ENCODE assay signal across 1 cellular context in the genomic region with DNA sequence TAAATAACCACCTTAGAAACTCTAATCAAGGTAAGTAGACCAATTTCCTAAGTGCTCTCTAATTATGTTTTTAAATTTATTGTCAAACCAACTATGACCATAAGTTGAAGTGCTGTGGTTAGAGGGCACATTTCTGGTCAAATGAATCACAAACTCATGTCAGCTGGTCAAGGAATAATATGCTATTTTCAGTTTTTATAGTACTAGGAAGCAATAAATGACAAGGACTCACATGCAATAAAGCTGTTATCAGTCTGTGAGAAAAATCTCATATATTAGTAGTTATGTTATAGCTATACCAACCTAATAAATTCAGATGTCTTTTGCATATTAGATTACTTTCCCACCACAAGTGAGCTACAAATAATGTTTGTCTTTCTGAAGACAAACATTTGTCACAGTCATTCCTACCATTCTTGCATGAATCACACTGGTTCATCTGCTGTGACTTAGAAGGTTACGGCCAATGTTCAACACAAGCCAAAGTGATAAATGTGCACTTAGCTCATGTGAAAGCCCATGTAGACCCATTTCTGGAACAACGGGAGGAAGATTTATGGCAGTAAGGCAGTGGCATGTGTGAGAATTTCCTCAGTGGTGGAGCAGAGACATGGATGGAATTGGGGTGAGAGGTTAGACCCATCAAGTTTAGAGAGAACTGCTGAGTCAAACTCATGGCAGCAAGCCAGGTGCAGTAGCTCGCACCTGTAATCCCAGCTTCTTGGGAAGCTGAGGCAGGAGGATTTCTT.
TF ChIP-seq lines count a peak whose summit lies in the region.

No MANE protein-coding gene starts in this region.

TF ChIP-seq in HEK293, 187 proteins besides CTCF, POLR2A, EP300 and RAD21 (continued from another document and continues in another):
- TF ChIP-seq ZNF398 (tag by site-specific recombination; IDR thresholded peaks at IDR 0.05) (0 out of 2 replicates have a peak, but pooled peaks have one; percentile 34), ZNF548 (tag by site-specific recombination; IDR thresholded peaks at IDR 0.05) (no peak), ZNF610 (tag by site-specific recombination; IDR thresholded peaks at IDR 0.05; ENCODE audit: borderline replicate concordance) (no peak), WT1 (tag by site-specific recombination; IDR thresholded peaks at IDR 0.05) (peak; percentile 95), ZNF10 (tag by site-specific recombination; IDR thresholded peaks at IDR 0.05) (peak; percentile 79), PRDM4 (tag by site-specific recombination; IDR thresholded peaks at IDR 0.05) (peak; percentile 88), ZBTB21 (tag by site-specific recombination; IDR thresholded peaks at IDR 0.05) (peak; percentile 29; the same call in 1 of the 2 replicates), KLF8 (tag by site-specific recombination; IDR thresholded peaks at IDR 0.05) (peak; percentile 94), HOXC10 (CRISPR knock-in tag; IDR thresholded peaks at IDR 0.05) (no peak), SP3 (tag by site-specific recombination; IDR thresholded peaks at IDR 0.05) (peak; percentile 41; the same call in 1 of the 2 replicates), ZNF266 (tag by site-specific recombination; IDR thresholded peaks at IDR 0.05; ENCODE audit: low read depth) (no peak), KLF1 (tag by site-specific recombination; IDR thresholded peaks at IDR 0.05) (0 out of 2 replicates have a peak, but pooled peaks have one; percentile 25), GFI1B (tag by site-specific recombination; IDR thresholded peaks at IDR 0.05) (peak; percentile 90), ZNF596 (tag by site-specific recombination; IDR thresholded peaks at IDR 0.05) (0 out of 2 replicates have a peak, but pooled peaks have one; percentile 26), ZSCAN23 (tag by site-specific recombination; IDR thresholded peaks at IDR 0.05) (peak; percentile 60; the same call in 1 of the 2 replicates), BCL11A (tag by site-specific recombination; IDR thresholded peaks at IDR 0.05; ENCODE audit: low read depth) (peak; percentile 75), ZNF146 (tag by site-specific recombination; IDR thresholded peaks at IDR 0.05) (peak; percentile 28; the same call in 1 of the 2 replicates), ZNF660 (tag by site-specific recombination; IDR thresholded peaks at IDR 0.05) (0 out of 2 replicates have a peak, but pooled peaks have one; percentile 51), ZFP3 (tag by site-specific recombination; IDR thresholded peaks at IDR 0.05; ENCODE audit: low read depth) (no peak), MEIS1 (CRISPR knock-in tag; IDR thresholded peaks at IDR 0.05; ENCODE audit: borderline replicate concordance) (0 out of 2 replicates have a peak, but pooled peaks have one; percentile 43), ZNF280D (tag by site-specific recombination; IDR thresholded peaks at IDR 0.05) (no peak), ZNF138 (tag by site-specific recombination; IDR thresholded peaks at IDR 0.05; ENCODE audit: borderline replicate concordance) (no peak), SCRT2 (tag by site-specific recombination; IDR thresholded peaks at IDR 0.05) (no peak; the same call in 1 of the 2 replicates), ZNF221 (tag by site-specific recombination; IDR thresholded peaks at IDR 0.05; ENCODE audit: borderline replicate concordance) (no peak), TRIM28 (IDR thresholded peaks at IDR 0.05; ENCODE audit: borderline replicate concordance, low read length) (peak; percentile 59), ZBTB10 (tag by site-specific recombination; IDR thresholded peaks at IDR 0.05) (no peak), ZNF792 (tag by site-specific recombination; IDR thresholded peaks at IDR 0.05) (no peak), ZNF560 (tag by site-specific recombination; IDR thresholded peaks at IDR 0.05; ENCODE audit: borderline replicate concordance) (no peak), ZNF600 (tag by site-specific recombination; IDR thresholded peaks at IDR 0.05) (peak; percentile 88)
- TF ChIP-seq, protein P1, sequence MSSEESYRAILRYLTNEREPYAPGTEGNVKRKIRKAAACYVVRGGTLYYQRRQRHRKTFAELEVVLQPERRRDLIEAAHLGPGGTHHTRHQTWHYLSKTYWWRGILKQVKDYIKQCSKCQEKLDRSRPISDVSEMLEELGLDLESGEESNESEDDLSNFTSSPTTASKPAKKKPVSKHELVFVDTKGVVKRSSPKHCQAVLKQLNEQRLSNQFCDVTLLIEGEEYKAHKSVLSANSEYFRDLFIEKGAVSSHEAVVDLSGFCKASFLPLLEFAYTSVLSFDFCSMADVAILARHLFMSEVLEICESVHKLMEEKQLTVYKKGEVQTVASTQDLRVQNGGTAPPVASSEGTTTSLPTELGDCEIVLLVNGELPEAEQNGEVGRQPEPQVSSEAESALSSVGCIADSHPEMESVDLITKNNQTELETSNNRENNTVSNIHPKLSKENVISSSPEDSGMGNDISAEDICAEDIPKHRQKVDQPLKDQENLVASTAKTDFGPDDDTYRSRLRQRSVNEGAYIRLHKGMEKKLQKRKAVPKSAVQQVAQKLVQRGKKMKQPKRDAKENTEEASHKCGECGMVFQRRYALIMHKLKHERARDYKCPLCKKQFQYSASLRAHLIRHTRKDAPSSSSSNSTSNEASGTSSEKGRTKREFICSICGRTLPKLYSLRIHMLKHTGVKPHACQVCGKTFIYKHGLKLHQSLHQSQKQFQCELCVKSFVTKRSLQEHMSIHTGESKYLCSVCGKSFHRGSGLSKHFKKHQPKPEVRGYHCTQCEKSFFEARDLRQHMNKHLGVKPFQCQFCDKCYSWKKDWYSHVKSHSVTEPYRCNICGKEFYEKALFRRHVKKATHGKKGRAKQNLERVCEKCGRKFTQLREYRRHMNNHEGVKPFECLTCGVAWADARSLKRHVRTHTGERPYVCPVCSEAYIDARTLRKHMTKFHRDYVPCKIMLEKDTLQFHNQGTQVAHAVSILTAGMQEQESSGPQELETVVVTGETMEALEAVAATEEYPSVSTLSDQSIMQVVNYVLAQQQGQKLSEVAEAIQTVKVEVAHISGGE (tag by site-specific recombination; conservative IDR thresholded peaks at IDR 0.05; ENCODE audit: low read depth) = no peak
- TF ChIP-seq, protein P2, sequence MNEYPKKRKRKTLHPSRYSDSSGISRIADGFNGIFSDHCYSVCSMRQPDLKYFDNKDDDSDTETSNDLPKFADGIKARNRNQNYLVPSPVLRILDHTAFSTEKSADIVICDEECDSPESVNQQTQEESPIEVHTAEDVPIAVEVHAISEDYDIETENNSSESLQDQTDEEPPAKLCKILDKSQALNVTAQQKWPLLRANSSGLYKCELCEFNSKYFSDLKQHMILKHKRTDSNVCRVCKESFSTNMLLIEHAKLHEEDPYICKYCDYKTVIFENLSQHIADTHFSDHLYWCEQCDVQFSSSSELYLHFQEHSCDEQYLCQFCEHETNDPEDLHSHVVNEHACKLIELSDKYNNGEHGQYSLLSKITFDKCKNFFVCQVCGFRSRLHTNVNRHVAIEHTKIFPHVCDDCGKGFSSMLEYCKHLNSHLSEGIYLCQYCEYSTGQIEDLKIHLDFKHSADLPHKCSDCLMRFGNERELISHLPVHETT (tag by site-specific recombination; IDR thresholded peaks at IDR 0.05) = peak; percentile 96
- TF ChIP-seq, protein P3, sequence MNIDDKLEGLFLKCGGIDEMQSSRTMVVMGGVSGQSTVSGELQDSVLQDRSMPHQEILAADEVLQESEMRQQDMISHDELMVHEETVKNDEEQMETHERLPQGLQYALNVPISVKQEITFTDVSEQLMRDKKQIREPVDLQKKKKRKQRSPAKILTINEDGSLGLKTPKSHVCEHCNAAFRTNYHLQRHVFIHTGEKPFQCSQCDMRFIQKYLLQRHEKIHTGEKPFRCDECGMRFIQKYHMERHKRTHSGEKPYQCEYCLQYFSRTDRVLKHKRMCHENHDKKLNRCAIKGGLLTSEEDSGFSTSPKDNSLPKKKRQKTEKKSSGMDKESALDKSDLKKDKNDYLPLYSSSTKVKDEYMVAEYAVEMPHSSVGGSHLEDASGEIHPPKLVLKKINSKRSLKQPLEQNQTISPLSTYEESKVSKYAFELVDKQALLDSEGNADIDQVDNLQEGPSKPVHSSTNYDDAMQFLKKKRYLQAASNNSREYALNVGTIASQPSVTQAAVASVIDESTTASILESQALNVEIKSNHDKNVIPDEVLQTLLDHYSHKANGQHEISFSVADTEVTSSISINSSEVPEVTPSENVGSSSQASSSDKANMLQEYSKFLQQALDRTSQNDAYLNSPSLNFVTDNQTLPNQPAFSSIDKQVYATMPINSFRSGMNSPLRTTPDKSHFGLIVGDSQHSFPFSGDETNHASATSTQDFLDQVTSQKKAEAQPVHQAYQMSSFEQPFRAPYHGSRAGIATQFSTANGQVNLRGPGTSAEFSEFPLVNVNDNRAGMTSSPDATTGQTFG (tag by site-specific recombination; IDR thresholded peaks at IDR 0.05; ENCODE audit: borderline replicate concordance) = 0 out of 2 replicates have a peak, but pooled peaks have one; percentile 70
- TF ChIP-seq, protein P4, sequence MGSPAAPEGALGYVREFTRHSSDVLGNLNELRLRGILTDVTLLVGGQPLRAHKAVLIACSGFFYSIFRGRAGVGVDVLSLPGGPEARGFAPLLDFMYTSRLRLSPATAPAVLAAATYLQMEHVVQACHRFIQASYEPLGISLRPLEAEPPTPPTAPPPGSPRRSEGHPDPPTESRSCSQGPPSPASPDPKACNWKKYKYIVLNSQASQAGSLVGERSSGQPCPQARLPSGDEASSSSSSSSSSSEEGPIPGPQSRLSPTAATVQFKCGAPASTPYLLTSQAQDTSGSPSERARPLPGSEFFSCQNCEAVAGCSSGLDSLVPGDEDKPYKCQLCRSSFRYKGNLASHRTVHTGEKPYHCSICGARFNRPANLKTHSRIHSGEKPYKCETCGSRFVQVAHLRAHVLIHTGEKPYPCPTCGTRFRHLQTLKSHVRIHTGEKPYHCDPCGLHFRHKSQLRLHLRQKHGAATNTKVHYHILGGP (tag by site-specific recombination; IDR thresholded peaks at IDR 0.05) = peak; percentile 82
